1 cellular context compared by ENCODE assay signal in the genomic region with DNA sequence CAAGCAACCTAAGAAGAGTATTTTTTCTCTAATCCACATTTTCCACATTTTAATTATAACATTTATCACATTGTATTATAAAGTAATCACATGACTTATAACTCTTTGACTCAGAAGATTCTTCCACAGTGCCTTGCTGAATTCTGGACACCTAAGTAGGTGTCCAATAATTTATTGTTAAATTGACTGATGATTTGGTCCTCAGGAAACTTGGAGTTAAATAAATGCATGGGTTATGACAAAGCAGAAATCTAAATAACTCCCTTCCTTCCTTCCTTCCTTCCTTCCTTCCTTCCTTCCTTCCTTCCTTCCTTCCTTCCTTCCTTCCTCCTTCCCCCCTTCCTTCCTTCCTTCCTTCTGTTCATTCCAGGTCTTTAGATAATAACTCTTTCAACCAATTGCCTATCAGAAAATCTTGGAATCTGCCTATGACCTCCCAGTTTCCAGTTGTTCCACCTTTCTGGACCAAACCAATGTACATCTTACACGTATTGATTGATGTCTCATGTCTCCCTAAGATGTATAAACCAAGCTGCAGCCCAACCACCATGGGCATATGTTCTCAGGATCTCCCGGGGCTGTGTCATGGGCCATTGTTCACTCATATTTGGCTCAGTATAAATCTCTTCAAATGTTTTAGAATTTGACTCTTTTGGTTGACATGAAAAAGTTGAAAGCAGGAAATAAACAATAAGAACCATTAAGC.
TF ChIP-seq lines count a peak whose summit lies in the region.

No MANE protein-coding gene starts in this region.

TF ChIP-seq in K562, 482 proteins besides CTCF, POLR2A, EP300 and RAD21:
- TF ChIP-seq, protein P1, sequence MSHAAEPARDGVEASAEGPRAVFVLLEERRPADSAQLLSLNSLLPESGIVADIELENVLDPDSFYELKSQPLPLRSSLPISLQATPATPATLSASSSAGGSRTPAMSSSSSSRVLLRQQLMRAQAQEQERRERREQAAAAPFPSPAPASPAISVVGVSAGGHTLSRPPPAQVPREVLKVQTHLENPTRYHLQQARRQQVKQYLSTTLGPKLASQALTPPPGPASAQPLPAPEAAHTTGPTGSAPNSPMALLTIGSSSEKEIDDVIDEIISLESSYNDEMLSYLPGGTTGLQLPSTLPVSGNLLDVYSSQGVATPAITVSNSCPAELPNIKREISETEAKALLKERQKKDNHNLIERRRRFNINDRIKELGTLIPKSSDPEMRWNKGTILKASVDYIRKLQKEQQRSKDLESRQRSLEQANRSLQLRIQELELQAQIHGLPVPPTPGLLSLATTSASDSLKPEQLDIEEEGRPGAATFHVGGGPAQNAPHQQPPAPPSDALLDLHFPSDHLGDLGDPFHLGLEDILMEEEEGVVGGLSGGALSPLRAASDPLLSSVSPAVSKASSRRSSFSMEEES (CRISPR knock-in tag; IDR thresholded peaks at IDR 0.05): peak; percentile 35
- no peak for TF ChIP-seq BHLHE40 (IDR thresholded peaks at IDR 0.05; ENCODE audit: low read length)
